ENCODE assay signal across 23 cellular contexts in genomic region chr1:113040041-113040440, GRCh38. TPM values are rescaled to one million over a fixed set of nuclear protein-coding genes. Genes with fewer than 3 reads are reported as not detected.
DNase-seq lines count a peak whose midpoint lies in the region; ATAC-seq, FAIRE-seq and TF ChIP-seq lines count a peak whose summit lies in the region.
"Had no signal": no experiment of that assay in that cellular context is flagged by ENCODE, and none has a peak within 500 bp of the region (broad histone marks: within the 10 kb centered on the region; RNA-seq: fewer than 3 reads in every experiment).

No MANE protein-coding gene starts in this region.

- ATAC-seq in K562 (peak; percentile 53), pancreas (no peak), HG03175 (IDR thresholded peaks at IDR 0.05; ENCODE audit: unreplicated experiment) (no peak)
- ATAC-seq: T-helper 17 cell had no signal

- BruUV-seq in K562 (replicated peaks; lab: Mats Ljungman, UMichigan), result no TSS peak

- TF ChIP-seq CTCF in OCI-LY3 (IDR thresholded peaks at IDR 0.05; ENCODE audit: low read depth, low read length) (no peak), K562 (IDR thresholded peaks at IDR 0.05 in 2 of 3, conservative IDR thresholded peaks at IDR 0.05 in 1 of 3; ENCODE audit: insufficient read depth in 2 of 3, low read depth in 1 of 3, low read length in 3 of 3) (peak in 1 of 3 experiments; percentile 10; a peak in 1 of 6 replicates), pancreas (IDR thresholded peaks at IDR 0.05) (no peak), uterus (IDR thresholded peaks at IDR 0.05) (no peak)

- H3K9me1 ChIP-seq in K562 (ENCODE audit: control insufficient read depth, insufficient read depth, low read length), result no peaks in the 10 kb centered on the region

- H3K79me2 ChIP-seq in OCI-LY3 (ENCODE audit: low read length), result peaks cover 4% of the 10 kb centered on the region; the same call in 1 of the 2 replicates
- no peaks in the 10 kb centered on the region for H3K79me2 ChIP-seq in K562 (ENCODE audit: control insufficient read depth, insufficient read depth, low read length)

- no peaks in the 10 kb centered on the region for H3K27me3 ChIP-seq in OCI-LY3 (ENCODE audit: low read depth, low read length)
- no peaks in the 10 kb centered on the region for H3K27me3 ChIP-seq in K562 (ENCODE audit: control insufficient read depth in 2 of 2, insufficient read depth in 2 of 2, low read length in 2 of 2)
- no peaks in the 10 kb centered on the region for H3K27me3 ChIP-seq in pancreas
- no peaks in the 10 kb centered on the region for H3K27me3 ChIP-seq in uterus
- H3K27me3 ChIP-seq: BLaER1, testis had no signal

- in situ Hi-C loops in K562 (cut with MboI), result loop anchor here (5.0 kb wide), 4 partner anchors 83 to 323 kb away; partner anchors contain the start of genes PPM1J and SLC16A1

- peak overlapping the region; percentile 99; the same call in 1 of the 2 replicates for H3K27ac ChIP-seq in OCI-LY3 (ENCODE audit: low read length)
- no peak overlapping the region for H3K27ac ChIP-seq in K562 (ENCODE audit: extremely low read depth, low read depth, low read length)
- peak overlapping the region; percentile 71 for H3K27ac ChIP-seq in mesodermal cell (ENCODE audit: low read depth, low read length, severe bottlenecking)
- H3K27ac ChIP-seq in pancreas, result no peak overlapping the region
- H3K27ac ChIP-seq in uterus, result peak overlapping the region in 1 of 2 donors; percentile 56
- H3K27ac ChIP-seq: BLaER1, testis had no signal

- H3K4me2 ChIP-seq in OCI-LY3 (ENCODE audit: low read length) (peak overlapping the region; percentile 98; the same call in 1 of the 2 replicates), K562 (ENCODE audit: insufficient read depth, low read length) (no peak overlapping the region)
- H3K4me2 ChIP-seq: BLaER1 had no signal

- H3K9ac ChIP-seq in OCI-LY3 (ENCODE audit: low read length), result no peak overlapping the region
- no peak overlapping the region for H3K9ac ChIP-seq in K562 (ENCODE audit: insufficient read depth in 1 of 2, low read depth in 2 of 2, low read length in 2 of 2)
- H3K9ac ChIP-seq: BLaER1 had no signal

- WGBS in K562 (ENCODE audit: insufficient coverage, low coverage, missing lambda C conversion rate), result 0% methylated on average over 2 of the region's 2 CpGs
- WGBS in mesodermal cell (ENCODE audit: insufficient coverage in 2 of 2), 2 experiments, result 65 to 78% methylated on average over 2 of the region's 2 CpGs
- 22 to 28% methylated on average over 2 of the region's 2 CpGs for WGBS in pancreas, 2 donors

- H3K4me1 ChIP-seq in OCI-LY3 (ENCODE audit: low read length), result peaks cover 65% of the 10 kb centered on the region
- peaks cover 18 to 45% of the 10 kb centered on the region in 2 experiments for H3K4me1 ChIP-seq in K562 (replicated peaks in 1 of 2; ENCODE audit: control insufficient read depth in 2 of 2, insufficient read depth in 2 of 2, low read length in 2 of 2)
- H3K4me1 ChIP-seq in mesodermal cell (ENCODE audit: control insufficient read depth, insufficient read depth, low read length, poor library complexity, severe bottlenecking), result peaks cover 29% of the 10 kb centered on the region
- no peaks in the 10 kb centered on the region for H3K4me1 ChIP-seq in pancreas
- no peaks in the 10 kb centered on the region for H3K4me1 ChIP-seq in uterus

- POLR2A ChIA-PET in K562 (lab: Yijun Ruan, JAX), result interaction anchor here (0.6 to 1.7 kb wide), 12 partner anchors 10 to 162 kb away, joined by 3 to 7 read pairs (median 3); partner anchors contain the start of gene SLC16A1

- no peaks in the 10 kb centered on the region for H3K9me3 ChIP-seq in OCI-LY3 (ENCODE audit: insufficient read depth, low read length)
- no peaks in the 10 kb centered on the region for H3K9me3 ChIP-seq in K562 (replicated peaks; ENCODE audit: control insufficient read depth, insufficient read depth, low read depth, low read length)
- no peaks in the 10 kb centered on the region for H3K9me3 ChIP-seq in mesodermal cell (ENCODE audit: control insufficient read depth, low read length)
- no peaks in the 10 kb centered on the region for H3K9me3 ChIP-seq in pancreas
- no peaks in the 10 kb centered on the region for H3K9me3 ChIP-seq in uterus
- H3K9me3 ChIP-seq: BLaER1, Caco-2, testis had no signal

- H4K20me1 ChIP-seq in OCI-LY3 (ENCODE audit: insufficient read depth, low read length), result no peaks in the 10 kb centered on the region
- no peaks in the 10 kb centered on the region for H4K20me1 ChIP-seq in K562 (replicated peaks; ENCODE audit: control insufficient read depth, insufficient read depth, low read length)
- H4K20me1 ChIP-seq: BLaER1 had no signal

- no peak overlapping the region for H2AFZ ChIP-seq in OCI-LY3 (ENCODE audit: low read depth, low read length)
- H2AFZ ChIP-seq in K562 (ENCODE audit: low read depth, low read length), result no peak overlapping the region

- H3K4me3 ChIP-seq in OCI-LY3 (ENCODE audit: low read length), result no peak overlapping the region
- no peak overlapping the region for H3K4me3 ChIP-seq in K562
- no peak overlapping the region for H3K4me3 ChIP-seq in mesodermal cell (ENCODE audit: extremely low read depth, insufficient read depth, low read length, poor library complexity, severe bottlenecking)
- no peak overlapping the region for H3K4me3 ChIP-seq in pancreas
- H3K4me3 ChIP-seq in uterus, result no peak overlapping the region
- H3K4me3 ChIP-seq: BLaER1, testis had no signal

- CTCF ChIA-PET in K562 (lab: Yijun Ruan, JAX; ENCODE audit: low intra/inter-chr PET ratio), result interaction anchor here (0.7 kb wide), 1 partner anchor 158 kb away, joined by 4 read pairs; no protein-coding TSS in a partner anchor

- intact Hi-C loops in K562 (cut with micrococcal nuclease), result loop anchor here (5.0 kb wide), 1 partner anchor 648 kb away; no protein-coding TSS in a partner anchor
- intact Hi-C loops in pancreas (cut with DNase I), result loop anchor here (5.0 to 10.0 kb wide), 3 partner anchors 158 to 325 kb away; partner anchors contain the start of gene PPM1J (in 1 of the 3)
- intact Hi-C loops in uterus (cut with DNase I; ENCODE audit: low total_unique reads), result loop anchor here (10.0 kb wide), 1 partner anchor 155 kb away; no protein-coding TSS in a partner anchor

- H3K36me3 ChIP-seq in OCI-LY3 (replicated peaks; ENCODE audit: low read depth, low read length) (no peaks in the 10 kb centered on the region), K562 (ENCODE audit: control insufficient read depth, insufficient read depth, low read length) (no peaks in the 10 kb centered on the region), mesodermal cell (ENCODE audit: control insufficient read depth, insufficient read depth, low read length) (no peaks in the 10 kb centered on the region), pancreas (no peaks in the 10 kb centered on the region), uterus (no peaks in the 10 kb centered on the region)
- H3K36me3 ChIP-seq: BLaER1 had no signal

- TF ChIP-seq RAD21 in K562 (CRISPR knock-in tag; conservative IDR thresholded peaks at IDR 0.05 in 1 of 2, IDR thresholded peaks at IDR 0.05 in 1 of 2), result peak; percentile 5 to 16; a peak in 1 of 4 replicates

- DNase-seq in DMS 273 treated with DMSO at 0.1 percent for 48 hours (lab: John Stamatoyannopoulos, UW) (peak; percentile 38), K562 (ENCODE audit: extremely low read depth in 1 of 4, low spot score in 3 of 4) (peak in 2 of 4 experiments; percentile 61 to 83), DMS53 (lab: John Stamatoyannopoulos, UW) (no peak), pancreas (no peak), uterus (no peak)
- DNase-seq: ACHN; activated naive CD4-positive, alpha-beta T cell treated with anti-CD3 and anti-CD28 coated beads, Interleukin-2, amount 50 U/mL, for 16 hours; caudate nucleus; dermis blood vessel endothelial cell; H7; head of caudate nucleus; NCI-H1048; NCI-H2081 treated with DMSO at 0.1 percent for 48 hours; NCI-H510A; occipital lobe; T-helper 17 cell; testis had no signal

- no peak for TF ChIP-seq POLR2A in K562 (conservative IDR thresholded peaks at IDR 0.05)
- TF ChIP-seq POLR2A in uterus (IDR thresholded peaks at IDR 0.05), result no peak

- FAIRE-seq in K562 (lab: Jason Lieb, UNC) (peak; percentile 87), pancreas (lab: Jason Lieb, UNC) (no peak)
- FAIRE-seq: urothelium cell line had no signal

- TF ChIP-seq EP300 in K562 (IDR thresholded peaks at IDR 0.05; ENCODE audit: low read length), result peak; percentile 97

TF ChIP-seq in K562, 482 proteins besides CTCF, POLR2A, EP300 and RAD21 (continues in another document):
- peak; percentile 96 for TF ChIP-seq SMARCE1 (IDR thresholded peaks at IDR 0.05)
- peak; percentile 80 for TF ChIP-seq MBD2 (IDR thresholded peaks at IDR 0.05; ENCODE audit: borderline replicate concordance, low read depth)
- peak; percentile 64; the same call in 1 of the 2 replicates for TF ChIP-seq KHSRP (IDR thresholded peaks at IDR 0.05)

RNA-seq across cellular contexts. Expression of gene LRIG2, which starts 33.0 kb away (rescaled TPM):
- 95.5 and 187 TPM in 2 replicates for total RNA-seq in K562 (2011; cell fraction: chromatin; rRNA removed; ENCODE audit: low replicate concordance)
- 53.9 and 56.3 TPM in 2 replicates for total RNA-seq in K562 (2011; cell fraction: nucleolus; rRNA removed)
- 89.7 and 114 TPM in 2 replicates for total RNA-seq in K562 (2011; cell fraction: nucleoplasm; rRNA removed)
- 6.2 and 11.8 TPM in 2 replicates for total RNA-seq in K562 (2014; rRNA removed)
- total RNA-seq in K562 (2014; rRNA removed; fragmentation: Illumina TruSeq; extraction: Trizol), result 17.9 and 23.7 TPM in 2 replicates
- total RNA-seq in K562 (2015; rRNA removed; fragmentation: Illumina TruSeq; extraction: Trizol), result 19.7 and 22.4 TPM in 2 replicates
- 13.7 and 15.6 TPM in 2 replicates for total RNA-seq in K562 (2021)
- polyA plus RNA-seq in K562 (2011; rRNA removed), result 28.1 and 28.5 TPM in 2 replicates
- polyA plus RNA-seq in K562 (2011; cell fraction: cytosol; rRNA removed), result 10.5 and 18.9 TPM in 2 replicates
- 41.4 and 45.7 TPM in 2 replicates for polyA plus RNA-seq in K562 (2011; cell fraction: nucleus; rRNA removed)
- polyA plus RNA-seq in K562 (2012), result 5.2 and 6.4 TPM in 2 replicates
- polyA plus RNA-seq in K562 (2014; fragmentation: Illumina TruSeq; extraction: Trizol), result 10.1 and 12.4 TPM in 2 replicates
- polyA plus RNA-seq in K562 (2014; fragmentation: Nextera tagmentation; extraction: Ambion mirVana), result 1 to 10 TPM; 1.8 to 3.3 TPM
- polyA plus RNA-seq in K562 (2014; rRNA removed), result 8.5 and 11.5 TPM in 2 replicates
- polyA minus RNA-seq in K562 (2011; rRNA and poly(A)+ RNA removed), result 53.8 and 63.7 TPM in 2 replicates
- 16.4 and 17.7 TPM in 2 replicates for polyA minus RNA-seq in K562 (2011; cell fraction: cytosol; rRNA and poly(A)+ RNA removed)
- polyA minus RNA-seq in K562 (2011; cell fraction: nucleus; rRNA and poly(A)+ RNA removed), result 23.0 and 42.1 TPM in 2 replicates
- 9.8 TPM for polyA plus RNA-seq in mesodermal cell (2013, experiment 1 of 2)
- polyA plus RNA-seq in mesodermal cell (2013, experiment 2 of 2), result 9.5 TPM
- total RNA-seq in pancreas, result 1 to 10 TPM; 2.8 to 8.5 (median 4.5) TPM
- polyA plus RNA-seq in pancreas, result 1 to 10 TPM; 2.4 to 4.0 TPM
- total RNA-seq in uterus, result 10 to 100 TPM in 3 of 4 donors, 1 to 10 TPM in 1; 7.2 to 55.8 (median 26.5) TPM

Comparison
In these comparisons a context has a peak if more than half of its experiments do, and no peak if none do; other contexts are left out.
1. H3K27ac ChIP-seq: peak in OCI-LY3 (single experiment) and mesodermal cell (single experiment); none in K562 (single experiment) and pancreas (0 of 4).